In genomic region chr5:168291281-168291960, GRCh38 we compare ENCODE assay signal across 8 cellular contexts. TPM values are rescaled to one million over a fixed set of nuclear protein-coding genes. Genes with fewer than 3 reads are reported as not detected.
DNase-seq lines count a peak whose midpoint lies in the region; ATAC-seq, FAIRE-seq and TF ChIP-seq lines count a peak whose summit lies in the region.

WWC1 (plus strand) TSS chr5:168291645; CDS start chr5:168292153, 508 bp downstream.

- H3K36me3 ChIP-seq in PC-3 (ENCODE audit: low read depth, low read length) (peaks cover under 1% of the 10 kb centered on the region; the same call in 1 of the 2 replicates), gastrocnemius medialis (no peaks in the 10 kb centered on the region)

- peak within 1 kb of the TSS; percentile 98 for H3K4me2 ChIP-seq in PC-3 (ENCODE audit: low read length)

- peak within 1 kb of the TSS; percentile 64 for H3K9ac ChIP-seq in PC-3 (ENCODE audit: low read length)

- POLR2A ChIA-PET in PC-3 (lab: Charles Lee; ENCODE audit: unreplicated experiment) = interaction anchor here (1.4 kb wide), 1 partner anchor 34 kb away, joined by 8 read pairs; no protein-coding TSS in a partner anchor

- 0 out of 2 replicates have a peak within 1 kb of the TSS, but pooled peaks have one; percentile 8 for H3K27ac ChIP-seq in PC-3 (ENCODE audit: low read length)
- H3K27ac ChIP-seq in gastrocnemius medialis = no peak within 1 kb of the TSS

- H3K27me3 Mint-ChIP-seq in glutamatergic neuron (ENCODE audit: unreplicated experiment) = peaks cover 12% of the 10 kb centered on the region
- H3K27me3 Mint-ChIP-seq in progenitor cell of endocrine pancreas = no peaks in the 10 kb centered on the region

- H3K27ac Mint-ChIP-seq in glutamatergic neuron (ENCODE audit: unreplicated experiment) = no peak within 1 kb of the TSS
- H3K27ac Mint-ChIP-seq in progenitor cell of endocrine pancreas = peak within 1 kb of the TSS; percentile 96

- no TSS peak for BruUV-seq in PC-3 (replicated peaks; lab: Mats Ljungman, UMichigan)

- H3K27me3 ChIP-seq in PC-3 (ENCODE audit: low read length) (no peaks in the 10 kb centered on the region), gastrocnemius medialis (peaks cover 33 to 40% (median 39%) of the 10 kb centered on the region in 3 donors)

- FAIRE-seq in D721Med (lab: Jason Lieb, UNC) = no peak

- H3K79me2 ChIP-seq in PC-3 (ENCODE audit: low read length) = peaks cover 52% of the 10 kb centered on the region

- TF ChIP-seq POLR2A in gastrocnemius medialis (IDR thresholded peaks at IDR 0.05) = no peak

- peaks cover 62% of the 10 kb centered on the region for H3K4me1 ChIP-seq in PC-3 (ENCODE audit: insufficient read depth, low read length)
- H3K4me1 ChIP-seq in gastrocnemius medialis = no peaks in the 10 kb centered on the region

- no peaks in the 10 kb centered on the region for H3F3A ChIP-seq in PC-3 (ENCODE audit: low read length, unreplicated experiment)

- peaks cover 4% of the 10 kb centered on the region for H3K9me3 Mint-ChIP-seq in glutamatergic neuron (ENCODE audit: unreplicated experiment)
- no peaks in the 10 kb centered on the region for H3K9me3 Mint-ChIP-seq in progenitor cell of endocrine pancreas (ENCODE audit: low read depth)

- ATAC-seq in GM19468 (IDR thresholded peaks at IDR 0.05; ENCODE audit: extremely low read depth, unreplicated experiment) (peak; percentile 61), HG03571 (IDR thresholded peaks at IDR 0.05; ENCODE audit: unreplicated experiment) (peak; percentile 72), PC-3 (peak; percentile 68), gastrocnemius medialis (no peak)

- H3K9me3 ChIP-seq in PC-3 (ENCODE audit: low read length) = no peaks in the 10 kb centered on the region
- no peaks in the 10 kb centered on the region for H3K9me3 ChIP-seq in gastrocnemius medialis

- peaks cover 29% of the 10 kb centered on the region for H4K20me1 ChIP-seq in PC-3 (ENCODE audit: low read length)

- CTCF ChIA-PET in PC-3 (lab: Charles Lee) = no interaction called here

- intact Hi-C loops in PC-3 (cut with micrococcal nuclease) = loop anchor here (5.0 kb wide), 2 partner anchors 56 to 121 kb away; no protein-coding TSS in a partner anchor
- intact Hi-C loops in gastrocnemius medialis (cut with DNase I; ENCODE audit: low total_unique reads) = no loop called here

- H3K36me3 Mint-ChIP-seq in glutamatergic neuron (ENCODE audit: unreplicated experiment) (no peaks in the 10 kb centered on the region), progenitor cell of endocrine pancreas (ENCODE audit: insufficient read depth) (no peaks in the 10 kb centered on the region)

- peak within 1 kb of the TSS; percentile 77 for H2AFZ ChIP-seq in PC-3 (ENCODE audit: low read length)

- H3K4me3 Mint-ChIP-seq in glutamatergic neuron (ENCODE audit: unreplicated experiment) (peak within 1 kb of the TSS; percentile 86), progenitor cell of endocrine pancreas (ENCODE audit: low read depth) (peak within 1 kb of the TSS; percentile 85)

- TF ChIP-seq CTCF in D721Med (IDR thresholded peaks at IDR 0.05; ENCODE audit: insufficient read depth, missing control alignments) = peak; percentile 19
- 0 out of 2 replicates have a peak, but pooled peaks have one; percentile 25 for TF ChIP-seq CTCF in PC-3 (conservative IDR thresholded peaks at IDR 0.05; ENCODE audit: low read depth, low read length)
- TF ChIP-seq CTCF in glutamatergic neuron (IDR thresholded peaks at IDR 0.05; ENCODE audit: partially characterized antibody, unreplicated experiment) = no peak
- peak; percentile 65 for TF ChIP-seq CTCF in progenitor cell of endocrine pancreas (IDR thresholded peaks at IDR 0.05; ENCODE audit: unreplicated experiment)
- no peak for TF ChIP-seq CTCF in gastrocnemius medialis (IDR thresholded peaks at IDR 0.05 in 4 of 5, conservative IDR thresholded peaks at IDR 0.05 in 1 of 5)

- peak within 1 kb of the TSS; percentile 85 for H3K4me3 ChIP-seq in PC-3 (ENCODE audit: low read length)
- H3K4me3 ChIP-seq in gastrocnemius medialis = peak within 1 kb of the TSS in 1 of 4 donors; percentile 22

- H3K4me1 Mint-ChIP-seq in glutamatergic neuron (ENCODE audit: low read depth, unreplicated experiment) (peaks cover 2% of the 10 kb centered on the region), progenitor cell of endocrine pancreas (ENCODE audit: low read depth) (peaks cover 47% of the 10 kb centered on the region)

- H3K9me2 ChIP-seq in PC-3 (replicated peaks; ENCODE audit: low read length) = no peaks in the 10 kb centered on the region

- in situ Hi-C loops in gastrocnemius medialis (cut with MboI; ENCODE audit: low sequenced_read_pairs in 4 of 4) = no loop called here

- DNase-seq in D721Med (ENCODE audit: insufficient read length, low spot score) (peak; percentile 61), PC-3 (peak; percentile 91), glutamatergic neuron (peak; percentile 71), progenitor cell of endocrine pancreas (ENCODE audit: low spot score, unreplicated experiment) (peak; percentile 93), gastrocnemius medialis (no peak)
- DNase-seq in activated T-helper 9 cell treated with anti-CD3 and anti-CD28 coated beads, Interleukin-2, amount 50 U/mL, for 16 hours (ENCODE audit: low read depth) = peak; percentile 50

RNA-seq across cellular contexts. Expression of gene WWC1, which starts in this region (rescaled TPM):
- total RNA-seq in PC-3 (2014; rRNA removed) (31.8 and 44.2 TPM in 2 replicates), glutamatergic neuron (ENCODE audit: unreplicated experiment) (1.5 TPM), progenitor cell of endocrine pancreas (62.3 and 70.3 TPM in 2 replicates), gastrocnemius medialis (under 1 TPM in 1 of 4 donors, not detected in 3; 0.51 TPM)

Comparison
In these comparisons a context has a peak if more than half of its experiments do, and no peak if none do; other contexts are left out.
1. RNA of gene WWC1 (total RNA-seq): 62.3 to 70.3 TPM in progenitor cell of endocrine pancreas and 31.8 to 44.2 TPM in PC-3; 1.5 TPM in glutamatergic neuron (single experiment) and 0.51 TPM in gastrocnemius medialis; every median in the first group is over 10 times any median in the second.
2. DNase-seq: peak in D721Med (single experiment), PC-3 (single experiment), activated T-helper 9 cell treated with anti-CD3 and anti-CD28 coated beads, Interleukin-2, amount 50 U/mL, for 16 hours (single experiment), glutamatergic neuron (single experiment) and progenitor cell of endocrine pancreas (single experiment); none in gastrocnemius medialis (0 of 2).
3. CTCF ChIP-seq: peak in D721Med (single experiment), PC-3 (single experiment) and progenitor cell of endocrine pancreas (single experiment); none in glutamatergic neuron (single experiment) and gastrocnemius medialis (0 of 5).
4. ATAC-seq: peak in GM19468 (single experiment), HG03571 (single experiment) and PC-3 (single experiment); none in gastrocnemius medialis (0 of 2).